ENCODE assay signal across 3 cellular contexts in genomic region chr3:44986330-44986729, GRCh38. TPM values are rescaled to one million over a fixed set of nuclear protein-coding genes. Genes with fewer than 3 reads are reported as not detected.
"Had no signal": no experiment of that assay in that cellular context is flagged by ENCODE, and none has a peak within 500 bp of the region (broad histone marks: within the 10 kb centered on the region; RNA-seq: fewer than 3 reads in every experiment).

No MANE protein-coding gene starts in this region.

RNA-seq across cellular contexts. Expression of gene CLEC3B, which starts 39.8 kb away (rescaled TPM):
- total RNA-seq: HT-29, HT1080 had no signal
- polyA plus RNA-seq: IgD-negative memory B cell had no signal
